20 cellular contexts compared by ENCODE assay signal in genomic region chr10:43058716-43059335, GRCh38. TPM values are rescaled to one million over a fixed set of nuclear protein-coding genes. Genes with fewer than 3 reads are reported as not detected.
DNase-seq lines count a peak whose midpoint lies in the region; ATAC-seq, FAIRE-seq and TF ChIP-seq lines count a peak whose summit lies in the region.
"Had no signal": no experiment of that assay in that cellular context is flagged by ENCODE, and none has a peak within 500 bp of the region (broad histone marks: within the 10 kb centered on the region; RNA-seq: fewer than 3 reads in every experiment).

No MANE protein-coding gene starts in this region.

- TF ChIP-seq CTCF in right lobe of liver (IDR thresholded peaks at IDR 0.05) (no peak), HepG2 (CRISPR knock-in tag; IDR thresholded peaks at IDR 0.05) (no peak), H1 (IDR thresholded peaks at IDR 0.05; ENCODE audit: control extremely low read depth in 1 of 3, insufficient read depth in 1 of 3, low read depth in 1 of 3, low read length in 3 of 3) (no peak), osteoblast (IDR thresholded peaks at IDR 0.05; ENCODE audit: extremely low read depth, low read depth, low read length) (no peak), tibial artery (IDR thresholded peaks at IDR 0.05) (no peak)

- H2AFZ ChIP-seq in HepG2 (ENCODE audit: low read length) (no peak overlapping the region), H1 (ENCODE audit: low read length) (no peak overlapping the region), osteoblast (ENCODE audit: low read length) (no peak overlapping the region)
- H2AFZ ChIP-seq: GM23248 had no signal

- H3K4me1 ChIP-seq in right lobe of liver, result peaks cover 0 to 47% (median 19%) of the 10 kb centered on the region in 4 donors
- H3K4me1 ChIP-seq in HepG2 (ENCODE audit: insufficient read depth, low read length), result peaks cover 17% of the 10 kb centered on the region
- no peaks in the 10 kb centered on the region; a peak in 1 of 7 replicates for H3K4me1 ChIP-seq in H1 (replicated peaks in 1 of 4; ENCODE audit: control insufficient read depth in 3 of 4, insufficient read depth in 4 of 4, low read length in 3 of 4)
- no peaks in the 10 kb centered on the region for H3K4me1 ChIP-seq in osteoblast (ENCODE audit: insufficient read depth, low read length)
- no peaks in the 10 kb centered on the region for H3K4me1 ChIP-seq in tibial artery
- H3K4me1 ChIP-seq: HAP-1, SJCRH30 had no signal

- CTCF ChIA-PET in HepG2 (lab: Yijun Ruan, JAX; ENCODE audit: low intra/inter-chr PET ratio, low total read pairs) (no interaction called here), H1 (lab: Charles Lee; ENCODE audit: partially characterized antibody) (interaction anchor here (0.9 to 1.5 kb wide), 6 partner anchors 9 to 193 kb away, joined by 3 to 5 read pairs (median 3); no protein-coding TSS in a partner anchor)

- H3K56ac ChIP-seq in H1 (replicated peaks; ENCODE audit: insufficient read length, low read depth, low read length), result no peak overlapping the region

- H3K9ac ChIP-seq in HepG2 (ENCODE audit: insufficient read depth, low read depth, low read length) (no peak overlapping the region), H1 (replicated peaks in 1 of 4; ENCODE audit: extremely low read depth in 1 of 4, low read depth in 3 of 4, low read length in 3 of 4) (no peak overlapping the region)
- H3K9ac ChIP-seq: GM23248 had no signal

- no peak overlapping the region for H3K23ac ChIP-seq in H1 (ENCODE audit: insufficient read length)

- no peak overlapping the region for H2AK5ac ChIP-seq in H1 (ENCODE audit: low read depth, low read length)

- H3K79me1 ChIP-seq in H1 (ENCODE audit: low read depth, low read length), result no peaks in the 10 kb centered on the region

- no peaks in the 10 kb centered on the region for H3K36me3 ChIP-seq in right lobe of liver
- no peaks in the 10 kb centered on the region for H3K36me3 ChIP-seq in HepG2 (replicated peaks in 1 of 2; ENCODE audit: control insufficient read depth in 1 of 2, insufficient read depth in 2 of 2, low read length in 2 of 2)
- H3K36me3 ChIP-seq in H1 (ENCODE audit: control insufficient read depth in 2 of 4, insufficient read depth in 4 of 4, low read length in 3 of 4), result no peaks in the 10 kb centered on the region
- H3K36me3 ChIP-seq in osteoblast (ENCODE audit: insufficient read depth, low read length), result no peaks in the 10 kb centered on the region
- H3K36me3 ChIP-seq in tibial artery, result no peaks in the 10 kb centered on the region
- H3K36me3 ChIP-seq: HAP-1, SJCRH30 had no signal

- no peak overlapping the region for H3K14ac ChIP-seq in H1 (ENCODE audit: insufficient read length)

- H3K9me3 ChIP-seq in right lobe of liver (no peaks in the 10 kb centered on the region), HepG2 (ENCODE audit: low read length) (no peaks in the 10 kb centered on the region), H1 (ENCODE audit: insufficient read depth in 2 of 2, low read depth in 1 of 2, low read length in 1 of 2) (no peaks in the 10 kb centered on the region), osteoblast (ENCODE audit: low read depth, low read length) (no peaks in the 10 kb centered on the region), tibial artery (no peaks in the 10 kb centered on the region)
- H3K9me3 ChIP-seq: HAP-1, SJCRH30 had no signal

- TF ChIP-seq EP300 in HepG2 (IDR thresholded peaks at IDR 0.05; ENCODE audit: low read depth in 2 of 2, low read length in 2 of 2) (no peak), HepG2 (CRISPR knock-in tag; IDR thresholded peaks at IDR 0.05; ENCODE audit: borderline replicate concordance) (no peak), H1 (IDR thresholded peaks at IDR 0.05; ENCODE audit: borderline replicate concordance in 1 of 2, low read depth in 2 of 2, low read length in 2 of 2) (no peak)

- H2BK20ac ChIP-seq in H1 (ENCODE audit: low read length), result no peak overlapping the region

- TF ChIP-seq POLR2A in right lobe of liver (IDR thresholded peaks at IDR 0.05), result no peak
- no peak for TF ChIP-seq POLR2A in HepG2 (IDR thresholded peaks at IDR 0.05; ENCODE audit: insufficient read depth in 1 of 2, low read depth in 2 of 2, low read length in 2 of 2)
- no peak for TF ChIP-seq POLR2A in H1 (IDR thresholded peaks at IDR 0.05; ENCODE audit: control extremely low read depth in 1 of 2, low read depth in 2 of 2, low read length in 2 of 2)

- WGBS in right lobe of liver (ENCODE audit: insufficient coverage, low coverage, low lambda C conversion rate, missing lambda C conversion rate), result no CpG with 5 or more reads among the region's 13 CpGs
- WGBS in HepG2 (ENCODE audit: low lambda C conversion rate), result 0% methylated on average over 4 of the region's 13 CpGs
- WGBS in H1 (ENCODE audit: extremely low coverage in 1 of 2, insufficient coverage in 1 of 2, insufficient read length in 1 of 2, insufficient replicate concordance in 2 of 2, low coverage in 1 of 2, low lambda C conversion rate in 2 of 2, missing lambda C conversion rate in 1 of 2), 2 experiments, result 89% methylated on average over 13 of the region's 13 CpGs; no CpG with 5 or more reads in 1 of the 2 experiments

- ATAC-seq in right lobe of liver (no peak), HepG2 (no peak), HG02870 (IDR thresholded peaks at IDR 0.05; ENCODE audit: unreplicated experiment) (no peak)
- ATAC-seq: CD8-positive, alpha-beta T cell; GM12878; Panc1 had no signal

- BruUV-seq in HepG2 (replicated peaks; lab: Mats Ljungman, UMichigan), result no TSS peak

- intact Hi-C loops in right lobe of liver (cut with DNase I), result no loop called here
- intact Hi-C loops in HepG2 (cut with micrococcal nuclease; ENCODE audit: unreplicated experiment), result no loop called here
- intact Hi-C loops in tibial artery (cut with DNase I; ENCODE audit: low total_unique reads), result no loop called here

- no peak overlapping the region for H2BK15ac ChIP-seq in H1 (ENCODE audit: low read length)

- no peak overlapping the region for H3K4me3 ChIP-seq in right lobe of liver
- H3K4me3 ChIP-seq in HepG2 (replicated peaks in 1 of 3; ENCODE audit: insufficient read depth in 1 of 3, low read depth in 2 of 3, low read length in 3 of 3), result no peak overlapping the region
- no peak overlapping the region for H3K4me3 ChIP-seq in H1 (ENCODE audit: extremely low read depth in 1 of 4, insufficient read depth in 2 of 4, low read depth in 3 of 4, low read length in 4 of 4)
- H3K4me3 ChIP-seq in osteoblast (ENCODE audit: insufficient read depth, low read length), result no peak overlapping the region
- no peak overlapping the region for H3K4me3 ChIP-seq in tibial artery
- H3K4me3 ChIP-seq: GM12878, GM23248, HAP-1, SJCRH30 had no signal

- POLR2A ChIA-PET in HepG2 (lab: Yijun Ruan, JAX), result no interaction called here
- POLR2A ChIA-PET in H1 (lab: Charles Lee; ENCODE audit: partially characterized antibody), result interaction anchor here (0.6 kb wide), 1 partner anchor 60 kb away, joined by 3 read pairs; no protein-coding TSS in a partner anchor

- no peaks in the 10 kb centered on the region for H3K79me2 ChIP-seq in HepG2 (ENCODE audit: insufficient read depth, low read length)
- H3K79me2 ChIP-seq in H1 (ENCODE audit: control insufficient read depth in 1 of 2, insufficient read depth in 2 of 2, low read length in 2 of 2), result no peaks in the 10 kb centered on the region
- H3K79me2 ChIP-seq in osteoblast (ENCODE audit: insufficient read depth, low read length), result no peaks in the 10 kb centered on the region

- H4K8ac ChIP-seq in H1 (ENCODE audit: extremely low read depth, insufficient read depth, low read length), result peak overlapping the region; percentile 46; the same call in 1 of the 2 replicates

- FAIRE-seq in HepG2 (lab: Jason Lieb, UNC), result no peak
- no peak for FAIRE-seq in H1 (lab: Jason Lieb, UNC)
- FAIRE-seq: GM12878 had no signal

- H3K4ac ChIP-seq in H1 (replicated peaks; ENCODE audit: insufficient read length, low read depth, low read length), result no peak overlapping the region

- TF ChIP-seq RAD21 in HepG2 (CRISPR knock-in tag; IDR thresholded peaks at IDR 0.05), result no peak
- TF ChIP-seq RAD21 in H1 (IDR thresholded peaks at IDR 0.05 in 1 of 2, conservative IDR thresholded peaks at IDR 0.05 in 1 of 2; ENCODE audit: low read depth in 2 of 2, low read length in 2 of 2), result no peak

- no peak overlapping the region for H3K27ac ChIP-seq in right lobe of liver
- no peak overlapping the region for H3K27ac ChIP-seq in HepG2 (ENCODE audit: extremely low read length, insufficient read depth, low read length)
- no peak overlapping the region for H3K27ac ChIP-seq in H1 (ENCODE audit: low read depth, low read length)
- no peak overlapping the region for H3K27ac ChIP-seq in osteoblast (ENCODE audit: low read depth, low read length)
- H3K27ac ChIP-seq in tibial artery, result no peak overlapping the region
- H3K27ac ChIP-seq: GM23248, SJCRH30 had no signal

- no peak overlapping the region for H2BK5ac ChIP-seq in H1 (ENCODE audit: low read depth, low read length)

- no peaks in the 10 kb centered on the region for H4K20me1 ChIP-seq in HepG2 (ENCODE audit: insufficient read depth, low read length)
- H4K20me1 ChIP-seq in H1 (replicated peaks in 1 of 2; ENCODE audit: control insufficient read depth in 1 of 2, insufficient read depth in 2 of 2, low read length in 2 of 2), result no peaks in the 10 kb centered on the region
- H4K20me1 ChIP-seq in osteoblast (ENCODE audit: insufficient read depth, low read length), result no peaks in the 10 kb centered on the region

- H3K4me2 ChIP-seq in HepG2 (ENCODE audit: low read depth, low read length) (no peak overlapping the region), H1 (ENCODE audit: insufficient read depth in 1 of 2, low read depth in 2 of 2, low read length in 2 of 2) (no peak overlapping the region), osteoblast (ENCODE audit: insufficient read depth, low read length) (no peak overlapping the region)

- no peak overlapping the region for H2BK120ac ChIP-seq in H1 (replicated peaks; ENCODE audit: low read depth, low read length)

- in situ Hi-C loops in HepG2 (cut with HindIII; ENCODE audit: extremely low pct_ligation_motif_present, low pct_unique_long_range_greater_than_20kb), result no loop called here

- no peak overlapping the region for H4K5ac ChIP-seq in H1 (ENCODE audit: insufficient read length, low read depth, low read length)

- H3K23me2 ChIP-seq in H1 (ENCODE audit: low read depth, low read length), result no peaks in the 10 kb centered on the region

- no peak overlapping the region; the same call in 1 of the 2 replicates for H3K18ac ChIP-seq in H1 (ENCODE audit: extremely low read depth, low read length)

- H3K27me3 ChIP-seq in right lobe of liver (no peaks in the 10 kb centered on the region), HepG2 (ENCODE audit: control insufficient read depth in 1 of 2, insufficient read depth in 2 of 2, low read length in 2 of 2) (peaks cover 4 to 22% of the 10 kb centered on the region in 2 experiments; a peak in 3 of 5 replicates), H1 (replicated peaks in 1 of 4; ENCODE audit: control insufficient read depth in 3 of 4, extremely low read depth in 1 of 4, insufficient read depth in 3 of 4, low read length in 3 of 4) (no peaks in the 10 kb centered on the region; a peak in 1 of 7 replicates), osteoblast (ENCODE audit: insufficient read depth, low read length) (no peaks in the 10 kb centered on the region), tibial artery (peaks cover 0 to 34% of the 10 kb centered on the region in 2 donors)
- H3K27me3 ChIP-seq: SJCRH30 had no signal

- no peak overlapping the region for H4K91ac ChIP-seq in H1 (replicated peaks; ENCODE audit: insufficient read length, low read length)

- 0 out of 2 replicates have a peak overlapping the region, but pooled peaks have one; percentile 9 for H2BK12ac ChIP-seq in H1 (ENCODE audit: low read depth, low read length)

- peak in 2 of 3 donors; percentile 15 to 43 for DNase-seq in right lobe of liver
- DNase-seq in HepG2 (ENCODE audit: low spot score), result no peak
- no peak for DNase-seq in H1 (ENCODE audit: low read depth in 1 of 2, low spot score in 2 of 2)
- peak; percentile 61 for DNase-seq in osteoblast (ENCODE audit: insufficient read length, low spot score, missing footprints)
- DNase-seq in tibial artery, result no peak
- no peak for DNase-seq in HCEC 1CT
- DNase-seq: C1 segment of cervical spinal cord; CD8-positive, alpha-beta T cell; DND-41; GM23248; NCI-H1105 treated with DMSO at 0.1 percent for 48 hours; NCI-H2029 treated with DMSO at 0.1 percent for 48 hours; NCI-H345; NCI-H524; NCI-H774; SJCRH30 had no signal

RNA-seq across cellular contexts. Expression of gene RET, which starts 18.0 kb away (rescaled TPM):
- 10 to 100 TPM in 1 of 6 experiments, 1 to 10 TPM in 3, under 1 TPM in 2; 0.53 to 10.2 (median 1.4) TPM for total RNA-seq in right lobe of liver
- total RNA-seq in HepG2 (2016; rRNA removed; fragmentation: Illumina TruSeq; extraction: Trizol), result 0.02 TPM in 1 of 2 replicates, not detected in the other
- not detected in 2 replicates for total RNA-seq in HepG2 (2016; cell fraction: cytosol; rRNA removed; fragmentation: Illumina TruSeq; extraction: Trizol; ENCODE audit: low read depth)
- not detected in 2 replicates for total RNA-seq in HepG2 (2016; cell fraction: insoluble cytoplasmic fraction; rRNA removed; fragmentation: Illumina TruSeq; extraction: Trizol)
- total RNA-seq in HepG2 (2016; cell fraction: membrane; rRNA removed; fragmentation: Illumina TruSeq; extraction: Trizol), result not detected in 2 replicates
- total RNA-seq in HepG2 (2016; cell fraction: nucleus; rRNA removed; fragmentation: Illumina TruSeq; extraction: Trizol), result not detected in 2 replicates
- polyA plus RNA-seq in HepG2 (2011; rRNA removed), result not detected in 2 replicates
- polyA plus RNA-seq in HepG2 (2011; cell fraction: cytosol; rRNA removed), result not detected in 2 replicates
- not detected in 2 replicates for polyA plus RNA-seq in HepG2 (2011; cell fraction: nucleus; rRNA removed)
- 0.03 TPM in 1 of 2 replicates, not detected in the other for polyA plus RNA-seq in HepG2 (2012)
- not detected in 2 replicates for polyA plus RNA-seq in HepG2 (2016; cell fraction: cytosol; fragmentation: Illumina TruSeq; extraction: Trizol; ENCODE audit: low read depth)
- polyA plus RNA-seq in HepG2 (2016; cell fraction: insoluble cytoplasmic fraction; fragmentation: Illumina TruSeq; extraction: Trizol; ENCODE audit: low read depth), result not detected in 2 replicates
- polyA plus RNA-seq in HepG2 (2016; cell fraction: membrane; fragmentation: Illumina TruSeq; extraction: Trizol; ENCODE audit: low read depth), result not detected in 2 replicates
- not detected in 2 replicates for polyA plus RNA-seq in HepG2 (2016; cell fraction: nucleus; fragmentation: Illumina TruSeq; extraction: Trizol; ENCODE audit: insufficient read depth, low read depth)
- polyA minus RNA-seq in HepG2 (2011; rRNA and poly(A)+ RNA removed; ENCODE audit: low replicate concordance), result 0.04 TPM in 1 of 2 replicates, not detected in the other
- polyA minus RNA-seq in HepG2 (2011; cell fraction: cytosol; rRNA and poly(A)+ RNA removed), result not detected in 2 replicates
- not detected in 2 replicates for polyA minus RNA-seq in HepG2 (2011; cell fraction: nucleus; rRNA and poly(A)+ RNA removed)
- total RNA-seq in H1 (2021; fragmentation: NEBNext Ultra II Directional; extraction: Animal tissue kit (Norgen Biotek cat#: 25700)), result 8.4 TPM in 2 replicates
- 6.7 and 10.4 TPM in 2 replicates for polyA plus RNA-seq in H1 (2011; rRNA removed)
- 6.4 TPM for polyA plus RNA-seq in H1 (2011; cell fraction: cytosol; rRNA removed)
- 16.4 TPM for polyA plus RNA-seq in H1 (2011; cell fraction: nucleus; rRNA removed)
- polyA plus RNA-seq in H1 (2012, experiment 1 of 2), result 5.8 to 8.4 TPM (median 8.3 TPM) in 4 replicates
- polyA plus RNA-seq in H1 (2012, experiment 2 of 2), result 5.1 TPM
- polyA plus RNA-seq in H1 (2013, experiment 1 of 2), result 8.0 TPM
- 7.6 TPM for polyA plus RNA-seq in H1 (2013, experiment 2 of 2)
- 3.6 and 5.9 TPM in 2 replicates for polyA minus RNA-seq in H1 (2011; rRNA and poly(A)+ RNA removed)
- polyA minus RNA-seq in H1 (2011; cell fraction: cytosol; rRNA and poly(A)+ RNA removed), result 7.3 TPM
- polyA minus RNA-seq in H1 (2011; cell fraction: nucleus; rRNA and poly(A)+ RNA removed), result 9.4 TPM
- total RNA-seq in osteoblast, result under 0.01 TPM in 2 replicates
- total RNA-seq: CD8-positive, alpha-beta T cell; GM12878; GM23248 had no signal
- polyA plus RNA-seq: GM12878, GM23248 had no signal

Comparison
In these comparisons a context has a peak if more than half of its experiments do, and no peak if none do; other contexts are left out.
1. DNase-seq: peak in right lobe of liver (2 of 3) and osteoblast (single experiment); none in HepG2 (single experiment), H1 (0 of 2), tibial artery (0 of 2) and HCEC 1CT (single experiment).